In the genomic region with DNA sequence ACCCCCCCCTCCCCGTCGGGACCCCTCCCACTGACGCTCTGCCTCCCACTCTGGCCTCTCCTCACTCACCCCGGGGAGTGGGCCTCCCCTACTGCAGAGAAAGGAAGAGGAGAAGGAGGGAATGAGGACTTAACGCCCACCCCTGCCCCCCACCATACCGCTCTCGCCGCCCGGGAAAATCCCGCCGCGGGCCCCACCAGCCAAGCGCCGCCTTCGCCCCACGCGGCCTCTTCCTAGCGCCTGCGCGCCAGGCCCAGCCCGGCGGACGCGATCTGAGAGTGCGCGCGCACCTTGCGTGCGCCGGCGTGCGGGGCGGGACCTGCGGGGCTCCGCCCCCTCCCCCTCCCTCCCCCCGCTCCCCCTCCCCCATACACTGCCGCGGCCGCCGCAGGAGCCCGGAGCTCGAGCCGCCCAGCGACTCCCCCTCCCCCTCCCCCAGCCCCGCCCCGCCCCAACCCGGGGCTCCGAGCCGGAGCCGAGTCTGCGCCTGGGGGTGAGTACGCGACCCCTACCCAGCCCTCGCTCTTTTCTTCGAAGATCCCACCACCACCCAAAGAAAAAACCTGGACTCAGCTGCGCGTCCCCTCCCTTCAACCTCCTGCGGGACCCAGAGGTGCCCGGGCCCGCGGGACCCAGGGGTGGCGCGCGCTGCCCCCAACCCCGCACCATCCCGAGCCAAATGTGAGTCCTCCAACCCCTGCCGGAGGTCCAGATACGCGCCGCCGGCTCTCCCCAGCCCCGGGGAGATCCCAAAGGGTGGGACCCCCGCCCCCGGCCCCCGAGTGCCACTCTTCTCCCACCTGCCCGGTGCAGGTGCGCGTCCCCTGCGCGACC, we compare ENCODE assay signal across 8 cellular contexts. TPM values are rescaled to one million over a fixed set of nuclear protein-coding genes. Genes with fewer than 3 reads are reported as not detected.
A peak's percentile ranks its signal among the peaks of the same experiment; 100 is the strongest.
DNase-seq lines count a peak whose midpoint lies in the region; ATAC-seq lines count a peak whose summit lies in the region.

A gene (minus strand): TSS at position 267 of the 834 bp plus-strand sequence. CDS start 10,841 bp downstream, outside the sequence.
A gene (plus strand): TSS at position 369 of the 834 bp plus-strand sequence. CDS start 7,031 bp downstream, outside the sequence.

- peak within 1 kb of the TSS; percentile 83 for H2BK15ac ChIP-seq in neuronal stem cell (ENCODE audit: low read length)

- WGBS in neuronal stem cell (ENCODE audit: extremely low coverage in 2 of 2, insufficient read length in 2 of 2, insufficient replicate concordance in 1 of 2), 2 donors = no CpG with 5 or more reads among the region's 80 CpGs

- no peak within 1 kb of the TSS for H4K8ac ChIP-seq in neuronal stem cell (ENCODE audit: low read depth, low read length)

- H4K91ac ChIP-seq in neuronal stem cell (ENCODE audit: low read depth, low read length, poor library complexity) = no peak within 1 kb of the TSS

- H2BK120ac ChIP-seq in neuronal stem cell (ENCODE audit: low read depth, low read length) = peak within 1 kb of the TSS; percentile 53

- peak within 1 kb of the TSS; percentile 96 for H3K18ac ChIP-seq in neuronal stem cell (ENCODE audit: low read length)

- H3K36me3 ChIP-seq in neuronal stem cell (replicated peaks in 1 of 2; ENCODE audit: control insufficient read depth in 2 of 2, insufficient read depth in 2 of 2, low read length in 2 of 2) = peaks cover 0 to 23% of the 10 kb centered on the region in 2 donors
- no peaks in the 10 kb centered on the region for H3K36me3 ChIP-seq in subcutaneous abdominal adipose tissue (ENCODE audit: control insufficient read depth in 5 of 5, insufficient read depth in 5 of 5, low read length in 5 of 5)

- in situ Hi-C loops in SK-MEL-5 (cut with HindIII; ENCODE audit: low pct_unique_long_range_greater_than_20kb, low sequenced_read_pairs) = no loop called here

- H3K27ac ChIP-seq in neuronal stem cell (replicated peaks; ENCODE audit: low read length) (peak within 1 kb of the TSS; percentile 71), subcutaneous abdominal adipose tissue (ENCODE audit: low read depth, low read length) (peak within 1 kb of the TSS; percentile 88)

- no peaks in the 10 kb centered on the region for H3K27me3 ChIP-seq in neuronal stem cell (ENCODE audit: control insufficient read depth in 3 of 3, insufficient read depth in 3 of 3, low read depth in 1 of 3, low read length in 3 of 3)
- no peaks in the 10 kb centered on the region for H3K27me3 ChIP-seq in subcutaneous abdominal adipose tissue (ENCODE audit: control insufficient read depth in 5 of 5, insufficient read depth in 4 of 5, low read length in 5 of 5)

- H3K4me3 ChIP-seq in neuronal stem cell (ENCODE audit: low read length in 2 of 2) = peak within 1 kb of the TSS; percentile 85 to 93
- peak within 1 kb of the TSS; percentile 77 to 84 (median 80) for H3K4me3 ChIP-seq in subcutaneous abdominal adipose tissue (ENCODE audit: low read depth in 1 of 5, low read length in 5 of 5)

- H3K4me2 ChIP-seq in neuronal stem cell (ENCODE audit: insufficient read depth, low read length, poor library complexity, severe bottlenecking) = peak within 1 kb of the TSS; percentile 89

- ATAC-seq in GM21576 (IDR thresholded peaks at IDR 0.05; ENCODE audit: unreplicated experiment) = peak; percentile 55

- H3K9me3 ChIP-seq in neuronal stem cell (replicated peaks in 1 of 2; ENCODE audit: control insufficient read depth in 2 of 2, insufficient read depth in 1 of 2, low read depth in 1 of 2, low read length in 2 of 2) = no peaks in the 10 kb centered on the region
- H3K9me3 ChIP-seq in subcutaneous abdominal adipose tissue (ENCODE audit: control insufficient read depth in 5 of 5, low read length in 5 of 5) = no peaks in the 10 kb centered on the region

- DNase-seq in DMS53 (lab: John Stamatoyannopoulos, UW) (peak; percentile 94), Kasumi-1 (lab: John Stamatoyannopoulos, UW) (peak; percentile 62 to 63), SK-MEL-5 (ENCODE audit: low read depth, low spot score) (peak; percentile 81), foreskin melanocyte (peak; percentile 56), neuronal stem cell (ENCODE audit: low spot score) (peak; percentile 90)
- DNase-seq in activated naive CD4-positive, alpha-beta T cell (lab: John Stamatoyannopoulos, UW) = peak; percentile 79 to 90 (median 80)

- H3K9ac ChIP-seq in neuronal stem cell (ENCODE audit: low read depth, low read length, poor library complexity) (peak within 1 kb of the TSS; percentile 93), subcutaneous abdominal adipose tissue (ENCODE audit: low read length in 5 of 5) (peak within 1 kb of the TSS; percentile 63 to 91 (median 76))

- H3K4me1 ChIP-seq in neuronal stem cell (ENCODE audit: control insufficient read depth in 2 of 2, insufficient read depth in 1 of 2, low read depth in 1 of 2, low read length in 2 of 2) (peaks cover 21 to 28% of the 10 kb centered on the region in 2 donors), subcutaneous abdominal adipose tissue (ENCODE audit: control insufficient read depth in 5 of 5, insufficient read depth in 5 of 5, low read length in 5 of 5) (peaks cover 8 to 50% (median 42%) of the 10 kb centered on the region in 5 donors)

- H2BK5ac ChIP-seq in neuronal stem cell (ENCODE audit: low read length) = peak within 1 kb of the TSS; percentile 79

- H3K14ac ChIP-seq in neuronal stem cell (ENCODE audit: low read length) = no peak within 1 kb of the TSS

- H3K79me1 ChIP-seq in neuronal stem cell (ENCODE audit: low read depth, low read length) = peaks cover 5% of the 10 kb centered on the region

- H3K23ac ChIP-seq in neuronal stem cell (ENCODE audit: low read depth, low read length, poor library complexity) = peak within 1 kb of the TSS; percentile 98

- peak within 1 kb of the TSS; percentile 98 for H2AK5ac ChIP-seq in neuronal stem cell (ENCODE audit: low read depth, low read length)

- no peak within 1 kb of the TSS for H3K4ac ChIP-seq in neuronal stem cell (ENCODE audit: low read length)

- H2AFZ ChIP-seq in neuronal stem cell (ENCODE audit: low read length) = peak within 1 kb of the TSS; percentile 96

- no peak within 1 kb of the TSS for H2BK12ac ChIP-seq in neuronal stem cell (ENCODE audit: low read length)

RNA-seq across cellular contexts. Expression of the first gene that starts in this region (rescaled TPM):
- total RNA-seq in SK-MEL-5 (2014; rRNA removed; shearing (Covaris generic)) = 60.0 and 61.2 TPM in 2 replicates
- polyA plus RNA-seq in SK-MEL-5 (2015; cell fraction: cytosol; rRNA removed) = 42.0 and 60.3 TPM in 2 replicates
- 8.5 and 9.1 TPM in 2 replicates for polyA plus RNA-seq in SK-MEL-5 (2015; cell fraction: nucleus; rRNA removed)
- polyA plus RNA-seq in neuronal stem cell (2013, experiment 1 of 2) = 64.6 TPM
- polyA plus RNA-seq in neuronal stem cell (2013, experiment 2 of 2) = 66.2 TPM

RNA-seq across cellular contexts. Expression of the second gene that starts in this region (rescaled TPM):
- 23.6 and 27.6 TPM in 2 replicates for total RNA-seq in SK-MEL-5 (2014; rRNA removed; shearing (Covaris generic))
- polyA plus RNA-seq in SK-MEL-5 (2015; cell fraction: cytosol; rRNA removed) = 55.1 and 71.9 TPM in 2 replicates
- 39.8 and 48.3 TPM in 2 replicates for polyA plus RNA-seq in SK-MEL-5 (2015; cell fraction: nucleus; rRNA removed)
- 28.8 TPM for polyA plus RNA-seq in neuronal stem cell (2013, experiment 1 of 2)
- polyA plus RNA-seq in neuronal stem cell (2013, experiment 2 of 2) = 27.4 TPM

Comparison
In these comparisons a context has a peak if more than half of its experiments do, and no peak if none do; other contexts are left out.
1. Peak in every context shown above with its lines: DNase-seq, ATAC-seq, H3K4me3 ChIP-seq and H3K27ac ChIP-seq.